ENCODE assay signal across 19 cellular contexts in the genomic region with DNA sequence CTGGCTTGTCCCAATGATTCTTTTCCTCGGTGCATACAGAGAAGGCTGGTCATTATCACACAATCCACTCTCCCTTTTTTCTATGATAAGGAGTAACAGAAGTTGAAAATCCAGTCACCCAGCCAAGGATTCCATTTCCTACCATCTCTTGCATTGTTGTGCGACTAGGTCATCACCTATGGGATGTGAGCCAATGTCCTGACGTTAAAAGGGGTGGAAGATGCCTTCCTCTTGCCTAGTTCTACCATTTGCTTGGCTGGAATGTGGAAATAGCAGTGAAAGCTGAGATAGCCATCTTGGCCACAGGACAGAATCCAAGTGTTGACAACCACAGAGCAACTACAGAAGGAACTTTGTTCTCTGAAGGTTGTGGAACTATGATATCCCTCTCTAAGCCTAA.
A peak's percentile ranks its signal among the peaks of the same experiment; 100 is the strongest.
DNase-seq lines count a peak whose midpoint lies in the region; ATAC-seq and TF ChIP-seq lines count a peak whose summit lies in the region.
"Had no signal": no experiment of that assay in that cellular context is flagged by ENCODE, and none has a peak within 500 bp of the region (broad histone marks: within the 10 kb centered on the region; RNA-seq: fewer than 3 reads in every experiment).

No MANE protein-coding gene starts in this region.

- H3K4me1 ChIP-seq in foreskin keratinocyte, result peaks cover 3% of the 10 kb centered on the region
- H3K4me1 ChIP-seq: vagina had no signal

- peaks cover 7% of the 10 kb centered on the region for H3K27me3 Mint-ChIP-seq in T-helper 17 cell
- H3K27me3 Mint-ChIP-seq: B cell had no signal

- no peaks in the 10 kb centered on the region for H3K36me3 Mint-ChIP-seq in T-helper 17 cell (ENCODE audit: low read depth)
- H3K36me3 Mint-ChIP-seq: immature natural killer cell; stimulated activated effector memory CD8-positive, alpha-beta T cell treated with anti-CD3 and anti-CD28 coated beads, Interleukin-12 subunit alpha, Interleukin-12 subunit beta, amount 100 ng/mL, for 72 hours had no signal

- TF ChIP-seq CTCF in foreskin keratinocyte (conservative IDR thresholded peaks at IDR 0.05), result no peak

- H3K4me1 Mint-ChIP-seq in T-helper 17 cell, result no peaks in the 10 kb centered on the region
- H3K4me1 Mint-ChIP-seq: B cell; immature natural killer cell; stimulated activated effector memory CD8-positive, alpha-beta T cell treated with anti-CD3 and anti-CD28 coated beads, Interleukin-12 subunit alpha, Interleukin-12 subunit beta, amount 100 ng/mL, for 72 hours had no signal

- no peak overlapping the region for H3K27ac Mint-ChIP-seq in T-helper 17 cell
- H3K27ac Mint-ChIP-seq: B cell; H9; immature natural killer cell; stimulated activated effector memory CD8-positive, alpha-beta T cell treated with anti-CD3 and anti-CD28 coated beads, Interleukin-12 subunit alpha, Interleukin-12 subunit beta, amount 100 ng/mL, for 72 hours had no signal

- no peak overlapping the region for H3K4me3 Mint-ChIP-seq in T-helper 17 cell
- H3K4me3 Mint-ChIP-seq: B cell; H9; immature natural killer cell; stimulated activated effector memory CD8-positive, alpha-beta T cell treated with anti-CD3 and anti-CD28 coated beads, Interleukin-12 subunit alpha, Interleukin-12 subunit beta, amount 100 ng/mL, for 72 hours had no signal

- peak; percentile 85 for ATAC-seq in foreskin keratinocyte
- ATAC-seq in HG03457 (IDR thresholded peaks at IDR 0.05; ENCODE audit: unreplicated experiment), result no peak
- no peak for ATAC-seq in HG02981 (IDR thresholded peaks at IDR 0.05; ENCODE audit: unreplicated experiment)
- no peak for ATAC-seq in HG03095 (IDR thresholded peaks at IDR 0.05; ENCODE audit: unreplicated experiment)
- no peak for ATAC-seq in T-helper 17 cell
- ATAC-seq: stimulated activated effector memory CD8-positive, alpha-beta T cell treated with anti-CD3 and anti-CD28 coated beads, Interleukin-12 subunit alpha, Interleukin-12 subunit beta, amount 100 ng/mL, for 72 hours had no signal

- H3K27ac ChIP-seq in foreskin keratinocyte, result no peak overlapping the region
- H3K27ac ChIP-seq: coronary artery, vagina, WERI-Rb-1 had no signal

- peak; percentile 75 for DNase-seq in AG08396 (ENCODE audit: low spot score)
- DNase-seq in HS-5 (ENCODE audit: low read depth), result peak; percentile 87
- peak; percentile 78 for DNase-seq in amniotic epithelial cell (ENCODE audit: low read depth)
- peak; percentile 89 to 96 for DNase-seq in foreskin keratinocyte
- DNase-seq in T-helper 17 cell, result no peak
- DNase-seq: activated naive CD4-positive, alpha-beta T cell treated with anti-CD3 and anti-CD28 coated beads, Interleukin-2, amount 50 U/mL, for 16 hours; H9; immature natural killer cell; NCI-H1694 treated with DMSO at 0.1 percent for 48 hours; SHP77 treated with DMSO at 0.1 percent for 48 hours; stimulated activated CD4-positive, alpha-beta T cell treated with anti-CD3 and anti-CD28 coated beads, Interleukin-2, amount 100 ng/mL, for 48 hours; WERI-Rb-1 had no signal

- H3K27me3 ChIP-seq in foreskin keratinocyte, result no peaks in the 10 kb centered on the region
- H3K27me3 ChIP-seq: vagina had no signal

- H3K9me3 ChIP-seq in T-helper 17 cell (ENCODE audit: control insufficient read depth, low read length, poor library complexity, severe bottlenecking), result no peaks in the 10 kb centered on the region
- H3K9me3 ChIP-seq: vagina had no signal

Comparison
In these comparisons a context has a peak if more than half of its experiments do, and no peak if none do; other contexts are left out.
1. DNase-seq: peak in AG08396 (single experiment), HS-5 (single experiment), amniotic epithelial cell (single experiment) and foreskin keratinocyte (2 of 2); none in T-helper 17 cell (0 of 3).